10 cellular contexts compared by ENCODE assay signal in the genomic region with DNA sequence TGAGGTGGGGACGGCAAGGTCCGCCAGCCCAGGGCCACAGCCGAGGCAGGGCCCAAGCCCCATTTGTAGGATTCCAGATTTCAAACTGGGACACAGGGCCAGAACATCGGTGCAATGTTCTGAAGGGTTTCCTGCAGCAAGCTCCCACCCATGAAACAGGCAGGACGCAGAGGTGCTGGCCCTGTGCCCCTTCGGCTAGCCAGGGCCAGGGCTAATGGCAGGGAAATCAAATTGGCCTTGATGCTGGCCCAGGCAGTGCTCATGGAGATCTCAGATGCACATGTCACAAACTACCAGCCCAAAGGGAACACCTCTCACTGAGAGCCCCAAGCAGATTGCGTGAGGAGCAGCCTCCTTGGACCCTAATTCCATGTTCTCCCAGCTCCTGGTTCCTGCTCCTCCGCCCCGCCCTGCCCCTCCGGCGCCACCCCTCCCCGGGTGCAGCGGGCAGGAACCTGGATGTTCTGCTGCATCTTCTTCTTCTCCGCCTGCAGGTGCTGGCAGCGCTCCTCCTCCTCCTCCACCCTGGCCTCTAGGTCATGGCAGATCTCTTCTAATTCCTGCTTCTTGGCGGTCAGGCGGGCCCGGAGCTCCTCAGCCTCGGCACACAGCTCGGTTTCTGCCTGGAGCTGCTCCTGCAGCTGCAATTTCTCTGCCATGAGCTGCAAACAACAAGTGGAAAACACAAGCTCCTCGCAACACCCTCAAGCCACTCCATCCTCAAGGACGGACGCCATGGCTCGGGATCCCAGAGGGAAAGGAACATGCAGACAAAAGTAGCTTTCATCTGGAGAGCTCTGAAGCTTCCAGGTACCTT. TPM values are rescaled to one million over a fixed set of nuclear protein-coding genes. Genes with fewer than 3 reads are reported as not detected.
DNase-seq lines count a peak whose midpoint lies in the region; ATAC-seq and TF ChIP-seq lines count a peak whose summit lies in the region.
"Had no signal": no experiment of that assay in that cellular context is flagged by ENCODE, and none has a peak within 500 bp of the region (broad histone marks: within the 10 kb centered on the region; RNA-seq: fewer than 3 reads in every experiment).

No MANE protein-coding gene starts in this region.

- no peak for TF ChIP-seq CTCF in chondrocyte (IDR thresholded peaks at IDR 0.05)

- no peaks in the 10 kb centered on the region for H3K9me3 Mint-ChIP-seq in T-helper 1 cell treated with Interleukin-12 subunit alpha and Interleukin-12 subunit beta and Interleukin-4 antibody, amounts not matched to agents 30 μg/mL and 1 μg/mL, for 36 hours
- no peaks in the 10 kb centered on the region for H3K9me3 Mint-ChIP-seq in IgD-negative memory B cell
- no peaks in the 10 kb centered on the region for H3K9me3 Mint-ChIP-seq in chondrocyte (ENCODE audit: low read depth)
- H3K9me3 Mint-ChIP-seq in stimulated activated naive B cell treated with anti-CD40 and anti-IgM and Interleukin-4, amounts not matched to agents 10 μg/mL and 1 μg/mL and 100 μg/mL, for 72 hours, result no peaks in the 10 kb centered on the region
- H3K9me3 Mint-ChIP-seq: activated naive CD4-positive, alpha-beta T cell treated with anti-CD3 and anti-CD28 coated beads, Interleukin-2, amount 50 U/mL, for 24 hours had no signal

- DNase-seq in T-helper 1 cell (no peak), chondrocyte (ENCODE audit: low spot score) (no peak)
- no peak for DNase-seq in stimulated activated naive B cell treated with anti-CD40 and anti-IgM and Interleukin-4, amounts not matched to agents 10 μg/mL and 1 μg/mL and 100 μg/mL, for 72 hours

- peak overlapping the region; percentile 64 for H3K27ac Mint-ChIP-seq in T-helper 1 cell treated with Interleukin-12 subunit alpha and Interleukin-12 subunit beta and Interleukin-4 antibody, amounts not matched to agents 30 μg/mL and 1 μg/mL, for 36 hours
- H3K27ac Mint-ChIP-seq in IgD-negative memory B cell, result peak overlapping the region; percentile 50 to 92 (median 65)
- peak overlapping the region; percentile 65 for H3K27ac Mint-ChIP-seq in chondrocyte (ENCODE audit: unreplicated experiment)
- H3K27ac Mint-ChIP-seq in stimulated activated naive B cell treated with anti-CD40 and anti-IgM and Interleukin-4, amounts not matched to agents 10 μg/mL and 1 μg/mL and 100 μg/mL, for 72 hours, result peak overlapping the region; percentile 80
- H3K27ac Mint-ChIP-seq: activated naive CD4-positive, alpha-beta T cell treated with anti-CD3 and anti-CD28 coated beads, Interleukin-2, amount 50 U/mL, for 24 hours; progenitor cell of endocrine pancreas had no signal

- H3K36me3 Mint-ChIP-seq in T-helper 1 cell treated with Interleukin-12 subunit alpha and Interleukin-12 subunit beta and Interleukin-4 antibody, amounts not matched to agents 30 μg/mL and 1 μg/mL, for 36 hours (ENCODE audit: low read depth), result peaks cover 57% of the 10 kb centered on the region
- no peaks in the 10 kb centered on the region for H3K36me3 Mint-ChIP-seq in IgD-negative memory B cell
- peaks cover 69% of the 10 kb centered on the region for H3K36me3 Mint-ChIP-seq in chondrocyte (ENCODE audit: low read depth)
- H3K36me3 Mint-ChIP-seq in stimulated activated naive B cell treated with anti-CD40 and anti-IgM and Interleukin-4, amounts not matched to agents 10 μg/mL and 1 μg/mL and 100 μg/mL, for 72 hours, result peaks cover 50 to 69% of the 10 kb centered on the region in 2 donors

- H3K4me3 Mint-ChIP-seq in T-helper 1 cell treated with Interleukin-12 subunit alpha and Interleukin-12 subunit beta and Interleukin-4 antibody, amounts not matched to agents 30 μg/mL and 1 μg/mL, for 36 hours, result no peak overlapping the region
- H3K4me3 Mint-ChIP-seq in IgD-negative memory B cell, result no peak overlapping the region
- no peak overlapping the region for H3K4me3 Mint-ChIP-seq in chondrocyte (ENCODE audit: unreplicated experiment)
- peak overlapping the region in 1 of 2 donors; percentile 39 for H3K4me3 Mint-ChIP-seq in stimulated activated naive B cell treated with anti-CD40 and anti-IgM and Interleukin-4, amounts not matched to agents 10 μg/mL and 1 μg/mL and 100 μg/mL, for 72 hours
- H3K4me3 Mint-ChIP-seq: activated naive CD4-positive, alpha-beta T cell treated with anti-CD3 and anti-CD28 coated beads, Interleukin-2, amount 50 U/mL, for 24 hours had no signal

- peaks cover 6% of the 10 kb centered on the region for H3K4me1 Mint-ChIP-seq in T-helper 1 cell treated with Interleukin-12 subunit alpha and Interleukin-12 subunit beta and Interleukin-4 antibody, amounts not matched to agents 30 μg/mL and 1 μg/mL, for 36 hours (ENCODE audit: low read depth)
- H3K4me1 Mint-ChIP-seq in IgD-negative memory B cell (peaks cover 7 to 19% (median 8%) of the 10 kb centered on the region in 3 donors), chondrocyte (ENCODE audit: low read depth) (peaks cover 23% of the 10 kb centered on the region)
- peaks cover 14 to 33% of the 10 kb centered on the region in 2 donors for H3K4me1 Mint-ChIP-seq in stimulated activated naive B cell treated with anti-CD40 and anti-IgM and Interleukin-4, amounts not matched to agents 10 μg/mL and 1 μg/mL and 100 μg/mL, for 72 hours

- ATAC-seq in stimulated activated naive B cell treated with anti-CD40 and anti-IgM and Interleukin-4, amounts not matched to agents 10 μg/mL and 1 μg/mL and 100 μg/mL, for 72 hours (replicated peaks), result no peak
- no peak for ATAC-seq in HG02588 (IDR thresholded peaks at IDR 0.05; ENCODE audit: unreplicated experiment)
- ATAC-seq in HG03439 (IDR thresholded peaks at IDR 0.05; ENCODE audit: unreplicated experiment), result no peak
- ATAC-seq in HG03175 (IDR thresholded peaks at IDR 0.05; ENCODE audit: unreplicated experiment), result no peak

- H3K27me3 Mint-ChIP-seq in T-helper 1 cell treated with Interleukin-12 subunit alpha and Interleukin-12 subunit beta and Interleukin-4 antibody, amounts not matched to agents 30 μg/mL and 1 μg/mL, for 36 hours (ENCODE audit: low read depth), result no peaks in the 10 kb centered on the region
- H3K27me3 Mint-ChIP-seq in IgD-negative memory B cell (no peaks in the 10 kb centered on the region), chondrocyte (ENCODE audit: low read depth) (no peaks in the 10 kb centered on the region)
- H3K27me3 Mint-ChIP-seq in stimulated activated naive B cell treated with anti-CD40 and anti-IgM and Interleukin-4, amounts not matched to agents 10 μg/mL and 1 μg/mL and 100 μg/mL, for 72 hours, result no peaks in the 10 kb centered on the region
- H3K27me3 Mint-ChIP-seq: activated naive CD4-positive, alpha-beta T cell treated with anti-CD3 and anti-CD28 coated beads, Interleukin-2, amount 50 U/mL, for 24 hours; progenitor cell of endocrine pancreas had no signal

RNA-seq across cellular contexts. Expression of gene APOL1, which starts 47.7 kb away (rescaled TPM):
- polyA plus RNA-seq in IgD-negative memory B cell, result 10.7 TPM
- total RNA-seq in chondrocyte, result 16.7 to 38.4 TPM (median 16.9 TPM) in 3 replicates
